In genomic region chr20:41249781-41250281, GRCh38 we compare ENCODE assay signal across 8 cellular contexts.
A peak's percentile ranks its signal among the peaks of the same experiment; 100 is the strongest.
DNase-seq lines count a peak whose midpoint lies in the region; ATAC-seq, FAIRE-seq and TF ChIP-seq lines count a peak whose summit lies in the region.

No MANE protein-coding gene starts in this region.

- H3K4me3 ChIP-seq in BJ (ENCODE audit: low read depth, low read length): no peak overlapping the region
- H3K4me3 ChIP-seq in kidney (ENCODE audit: low read length in 2 of 2): peak overlapping the region; percentile 10 to 16
- no peak overlapping the region for H3K4me3 ChIP-seq in thoracic aorta

- no peaks in the 10 kb centered on the region for H3K27me3 ChIP-seq in BJ (ENCODE audit: control insufficient read depth, insufficient read depth, low read length)
- H3K27me3 ChIP-seq in thoracic aorta (replicated peaks; ENCODE audit: insufficient read depth): no peaks in the 10 kb centered on the region

- H3K36me3 ChIP-seq in BJ (ENCODE audit: control insufficient read depth, insufficient read depth, low read length) (0 out of 2 replicates have a peak, but pooled peaks cover 1% of the 10 kb centered on the region), kidney (ENCODE audit: control insufficient read depth in 1 of 2, insufficient read depth in 2 of 2, low read length in 2 of 2) (peaks cover 0 to 2% of the 10 kb centered on the region in 2 donors), thoracic aorta (peaks cover 2% of the 10 kb centered on the region)

- H3K9me3 ChIP-seq in kidney (ENCODE audit: control insufficient read depth in 1 of 2, low read length in 2 of 2): no peaks in the 10 kb centered on the region
- H3K9me3 ChIP-seq in thoracic aorta: no peaks in the 10 kb centered on the region

- TF ChIP-seq CTCF in BJ (IDR thresholded peaks at IDR 0.05; ENCODE audit: insufficient read depth, low read depth, low read length) (peak; percentile 23), brain (conservative IDR thresholded peaks at IDR 0.05) (peak; percentile 39 to 62), kidney (IDR thresholded peaks at IDR 0.05; ENCODE audit: borderline replicate concordance, extremely low read depth, insufficient read depth) (peak; percentile 13), thoracic aorta (IDR thresholded peaks at IDR 0.05) (no peak)

- peaks cover 51% of the 10 kb centered on the region for H3K4me1 Mint-ChIP-seq in brain

- POLR2A ChIA-PET in BJ (lab: Charles Lee): no interaction called here

- H3K27ac ChIP-seq in kidney (ENCODE audit: low read depth in 2 of 2, low read length in 2 of 2): peak overlapping the region; percentile 86 to 97
- peak overlapping the region; percentile 92 to 97 for H3K27ac ChIP-seq in thoracic aorta

- H3K4me3 Mint-ChIP-seq in brain: peak overlapping the region in 4 of 5 experiments; percentile 13 to 73 (median 18)

- DNase-seq in BJ (ENCODE audit: low read depth) (no peak), KBM-7 (peak; percentile 51), kidney (peak; percentile 55), thoracic aorta (ENCODE audit: low spot score) (no peak), NCI-H446 (lab: John Stamatoyannopoulos, UW) (no peak), NCI-H1105 (lab: John Stamatoyannopoulos, UW) (no peak)
- DNase-seq in stimulated activated CD4-positive, alpha-beta T cell treated with anti-CD3 and anti-CD28 coated beads, Interleukin-4, amount 100 ng/mL, for 1 hour: no peak

- no peaks in the 10 kb centered on the region for H3K27me3 Mint-ChIP-seq in brain

- H3K4me1 ChIP-seq in kidney (ENCODE audit: control insufficient read depth in 1 of 2, insufficient read depth in 1 of 2, low read depth in 1 of 2, low read length in 2 of 2) (peaks cover 40 to 48% of the 10 kb centered on the region in 2 donors), thoracic aorta (ENCODE audit: control insufficient read depth in 1 of 2, low read depth in 2 of 2) (peaks cover 52 to 67% of the 10 kb centered on the region in 2 donors)

- H3K36me3 Mint-ChIP-seq in brain: peaks cover 9% of the 10 kb centered on the region

- peak overlapping the region in 4 of 5 experiments; percentile 68 to 96 (median 82) for H3K27ac Mint-ChIP-seq in brain

- no peak for FAIRE-seq in kidney (lab: Jason Lieb, UNC)

- in situ Hi-C loops in KBM-7 (cut with MboI; ENCODE audit: low pct_unique_long_range_greater_than_20kb, low sequenced_read_pairs): no loop called here

- CTCF ChIA-PET in BJ (lab: Yijun Ruan, JAX): interaction anchor here (1.3 kb wide), 2 partner anchors 22 to 91 kb away, joined by 4 to 5 read pairs; partner anchors contain the start of gene LPIN3

- H3K9ac ChIP-seq in kidney (ENCODE audit: low read length in 2 of 2): peak overlapping the region; percentile 34 to 60

- peaks cover 0 to 2% (median 0%) of the 10 kb centered on the region in 5 experiments for H3K9me3 Mint-ChIP-seq in brain

- intact Hi-C loops in kidney (cut with DNase I): loop anchor here (10.0 kb wide), 1 partner anchor 65 kb away; the partner anchor contains the start of gene ZHX3

- no peak for ATAC-seq in thoracic aorta (ENCODE audit: insufficient number of reproducible peaks, low FRiP score, low read depth)

Comparison
In these comparisons a context has a peak if more than half of its experiments do, and no peak if none do; other contexts are left out.
1. DNase-seq: peak in KBM-7 (single experiment) and kidney (single experiment); none in BJ (single experiment), thoracic aorta (single experiment), NCI-H446 (0 of 2), stimulated activated CD4-positive, alpha-beta T cell treated with anti-CD3 and anti-CD28 coated beads, Interleukin-4, amount 100 ng/mL, for 1 hour (single experiment) and NCI-H1105 (single experiment).
2. H3K4me3 ChIP-seq: peak in kidney (2 of 2); none in BJ (single experiment) and thoracic aorta (single experiment).